ENCODE assay signal across 33 cellular contexts in the genomic region with DNA sequence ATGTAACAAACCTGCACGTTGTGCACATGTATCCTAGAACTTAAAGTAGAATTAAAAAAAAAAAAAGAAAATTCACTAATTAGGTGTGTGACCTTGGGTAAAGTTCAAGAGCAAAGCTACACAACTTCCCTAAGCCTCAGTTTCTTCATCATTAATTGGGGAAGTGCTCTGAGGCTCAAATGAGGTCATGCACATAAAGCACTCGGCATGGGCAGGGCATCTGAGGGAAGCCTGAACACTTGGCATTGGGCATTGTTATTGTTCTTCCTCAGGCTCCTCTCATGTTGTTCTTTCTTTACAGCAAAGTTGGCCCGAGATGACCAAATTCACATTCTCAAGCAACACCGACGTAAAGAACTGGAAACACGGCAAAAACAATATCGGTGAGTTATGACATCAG. TPM values are rescaled to one million over a fixed set of nuclear protein-coding genes. Genes with fewer than 3 reads are reported as not detected.
"Had no signal": no experiment of that assay in that cellular context is flagged by ENCODE, and none has a peak within 500 bp of the region (broad histone marks: within the 10 kb centered on the region; RNA-seq: fewer than 3 reads in every experiment).

No MANE protein-coding gene starts in this region.

- H3K27ac ChIP-seq: ascending aorta, cardiac muscle cell, Peyer's patch, RWPE1, VCaP had no signal

- H3K4me1 ChIP-seq: ascending aorta, Peyer's patch had no signal

- H3K4me3 ChIP-seq: ascending aorta, cardiac muscle cell, K562, Peyer's patch had no signal

- DNase-seq: activated B cell treated with CpG ODN at 0.5 μM for 24 hours; activated CD4-positive, alpha-beta memory T cell treated with anti-CD3 and anti-CD28 coated beads, Interleukin-2, amount 10 ng/mL, durations not matched to agents 7 days and 5 days; activated CD4-positive, alpha-beta T cell treated with anti-CD3 and anti-CD28 coated beads for 48 hours; activated CD4-positive, CD25-positive, alpha-beta regulatory T cell treated with anti-CD3 and anti-CD28 coated beads, Interleukin-2, amount 50 U/mL, for 72 hours; activated CD8-positive, alpha-beta memory T cell treated with anti-CD3 and anti-CD28 coated beads for 24 hours; activated CD8-positive, alpha-beta memory T cell treated with anti-CD3 and anti-CD28 coated beads, Interleukin-2, amount 10 ng/mL, durations not matched to agents 7 days and 5 days; activated CD8-positive, alpha-beta memory T cell treated with anti-CD3 and anti-CD28 coated beads, Interleukin-2, amount 50 U/mL, for 48 hours; activated effector memory CD4-positive, alpha-beta T cell treated with Interleukin-2 at 50 U/mL for 16 hours; activated naive CD4-positive, alpha-beta T cell treated with anti-CD3 and anti-CD28 coated beads, Interleukin-2, amount 10 ng/mL, durations not matched to agents 7 days and 5 days; activated naive CD8-positive, alpha-beta T cell treated with anti-CD3 and anti-CD28 coated beads for 36 hours; activated T-cell treated with anti-CD3 and anti-CD28 coated beads, Interleukin-2, amount 50 U/mL, for 48 hours; amygdala; NCI-H1092 treated with DMSO at 0.1 percent for 48 hours; NCI-H1417; NCI-H146; NCI-H187; NCI-H2029 treated with DMSO at 0.1 percent for 48 hours; NCI-H2107; NCI-H2171; NCI-H510A; NCI-H526; NCI-H748 treated with DMSO at 0.1 percent for 48 hours; NK-92 treated with Interleukin-12 subunit alpha and Interleukin-12 subunit beta, amount 100 ng/mL, for 24 hours; PC-3; Peyer's patch had no signal

- H3K36me3 ChIP-seq: ascending aorta, cardiac muscle cell, Peyer's patch had no signal

- H3K27me3 ChIP-seq: ascending aorta, cardiac muscle cell, Peyer's patch had no signal

- H3K9me3 ChIP-seq: ascending aorta, Peyer's patch had no signal

- ATAC-seq: activated CD8-positive, alpha-beta memory T cell treated with anti-CD3 and anti-CD28 coated beads, Interleukin-2, amount 10 ng/mL, durations not matched to agents 7 days and 5 days; K562; PC-3; Right ventricle myocardium inferior had no signal

RNA-seq across cellular contexts. Expression of a gene that starts 21.5 kb away (rescaled TPM):
- total RNA-seq: chondrocyte, M059J had no signal
